Comparison of ENCODE assay signal across 10 cellular contexts in genomic region chrX:94831364-94831763, GRCh38.
A peak's percentile ranks its signal among the peaks of the same experiment; 100 is the strongest.
DNase-seq lines count a peak whose midpoint lies in the region; ATAC-seq and TF ChIP-seq lines count a peak whose summit lies in the region.
"Had no signal": no experiment of that assay in that cellular context is flagged by ENCODE, and none has a peak within 500 bp of the region (broad histone marks: within the 10 kb centered on the region; RNA-seq: fewer than 3 reads in every experiment).

No MANE protein-coding gene starts in this region.

- H3K4me3 ChIP-seq in neural progenitor cell = no peak overlapping the region
- H3K4me3 ChIP-seq in CD8-positive, alpha-beta T cell (ENCODE audit: low read depth, low read length) = no peak overlapping the region

- no peaks in the 10 kb centered on the region for H3K36me3 ChIP-seq in neural progenitor cell
- H3K36me3 ChIP-seq in CD8-positive, alpha-beta T cell (ENCODE audit: insufficient read depth, low read length) = no peaks in the 10 kb centered on the region
- H3K36me3 ChIP-seq: brain microvascular endothelial cell had no signal

- no peaks in the 10 kb centered on the region for H3K27me3 ChIP-seq in neural progenitor cell
- no peaks in the 10 kb centered on the region for H3K27me3 ChIP-seq in CD8-positive, alpha-beta T cell (ENCODE audit: insufficient read depth, low read length)
- H3K27me3 ChIP-seq: brain microvascular endothelial cell had no signal

- no peaks in the 10 kb centered on the region for H3K9me3 ChIP-seq in neural progenitor cell (ENCODE audit: low read depth)
- no peaks in the 10 kb centered on the region for H3K9me3 ChIP-seq in CD8-positive, alpha-beta T cell (ENCODE audit: low read length)

- POLR2A ChIA-PET in CD8-positive, alpha-beta T cell (lab: Charles Lee) = no interaction called here

- CTCF ChIA-PET in CD8-positive, alpha-beta T cell (lab: Charles Lee) = no interaction called here

- no peak overlapping the region for H3K27ac ChIP-seq in neural progenitor cell
- H3K27ac ChIP-seq in CD8-positive, alpha-beta T cell (ENCODE audit: low read depth, low read length) = no peak overlapping the region
- H3K27ac ChIP-seq: brain microvascular endothelial cell had no signal

- H3F3A ChIP-seq in neural progenitor cell (ENCODE audit: low read depth) = no peaks in the 10 kb centered on the region

- H3K36me3 Mint-ChIP-seq in brain = no peaks in the 10 kb centered on the region
- no peaks in the 10 kb centered on the region for H3K36me3 Mint-ChIP-seq in neural progenitor cell
- no peaks in the 10 kb centered on the region for H3K36me3 Mint-ChIP-seq in CD8-positive, alpha-beta T cell

- no peaks in the 10 kb centered on the region for H3K9me3 Mint-ChIP-seq in brain
- H3K9me3 Mint-ChIP-seq in neural progenitor cell = no peaks in the 10 kb centered on the region
- H3K9me3 Mint-ChIP-seq in CD8-positive, alpha-beta T cell = no peaks in the 10 kb centered on the region

- no peaks in the 10 kb centered on the region for H3K27me3 Mint-ChIP-seq in brain
- no peaks in the 10 kb centered on the region for H3K27me3 Mint-ChIP-seq in neural progenitor cell (ENCODE audit: insufficient read depth, low read depth)
- no peaks in the 10 kb centered on the region for H3K27me3 Mint-ChIP-seq in CD8-positive, alpha-beta T cell (ENCODE audit: low read depth)

- no peaks in the 10 kb centered on the region for H4K20me1 ChIP-seq in neural progenitor cell (ENCODE audit: low read depth)

- no peaks in the 10 kb centered on the region for H3K79me2 ChIP-seq in neural progenitor cell (ENCODE audit: low read depth)

- H3K27ac Mint-ChIP-seq in brain (no peak overlapping the region), neural progenitor cell (no peak overlapping the region)
- no peak overlapping the region for H3K27ac Mint-ChIP-seq in CD8-positive, alpha-beta T cell

- DNase-seq in NCI-H1436 (lab: John Stamatoyannopoulos, UW) (peak; percentile 9), NCI-H1436 treated with DMSO at 0.1 percent for 48 hours (lab: John Stamatoyannopoulos, UW) (no peak), M059J (ENCODE audit: low read depth) (peak; percentile 1), neural progenitor cell (ENCODE audit: low spot score) (peak; percentile 8), SKM-1 (lab: John Stamatoyannopoulos, UW; ENCODE audit: unreplicated experiment) (no peak)
- no peak for DNase-seq in CD8-positive, alpha-beta T cell
- DNase-seq: brain microvascular endothelial cell; stimulated activated CD4-positive, alpha-beta T cell treated with anti-CD3 and anti-CD28 coated beads, Interleukin-4, amount 100 ng/mL, for 24 hours had no signal

- H3K4me1 Mint-ChIP-seq in brain (no peaks in the 10 kb centered on the region), neural progenitor cell (no peaks in the 10 kb centered on the region)
- no peaks in the 10 kb centered on the region for H3K4me1 Mint-ChIP-seq in CD8-positive, alpha-beta T cell (ENCODE audit: low read depth)

- no peaks in the 10 kb centered on the region for H3K4me1 ChIP-seq in neural progenitor cell
- H3K4me1 ChIP-seq in CD8-positive, alpha-beta T cell (ENCODE audit: insufficient read depth, low read length) = no peaks in the 10 kb centered on the region

- no peak overlapping the region for H3K4me2 ChIP-seq in neural progenitor cell

- H3K4me3 Mint-ChIP-seq in brain (no peak overlapping the region), neural progenitor cell (no peak overlapping the region)
- no peak overlapping the region for H3K4me3 Mint-ChIP-seq in CD8-positive, alpha-beta T cell

- TF ChIP-seq CTCF in brain (conservative IDR thresholded peaks at IDR 0.05) = peak; percentile 74 to 79
- TF ChIP-seq CTCF in neural progenitor cell (IDR thresholded peaks at IDR 0.05) = peak; percentile 72
- no peak for TF ChIP-seq CTCF in CD8-positive, alpha-beta T cell (IDR thresholded peaks at IDR 0.05)

- no peak overlapping the region for H2AFZ ChIP-seq in neural progenitor cell (replicated peaks)

- ATAC-seq in CD8-positive, alpha-beta T cell = no peak
- ATAC-seq in GM21619 (IDR thresholded peaks at IDR 0.05; ENCODE audit: unreplicated experiment) = no peak

- intact Hi-C loops in CD8-positive, alpha-beta T cell (cut with DNase I, micrococcal nuclease) = no loop called here

- H3K9ac ChIP-seq in neural progenitor cell = no peak overlapping the region

Comparison
In these comparisons a context has a peak if more than half of its experiments do, and no peak if none do; other contexts are left out.
1. DNase-seq: peak in NCI-H1436 (single experiment), M059J (single experiment) and neural progenitor cell (single experiment); none in NCI-H1436 treated with DMSO at 0.1 percent for 48 hours (single experiment), CD8-positive, alpha-beta T cell (0 of 7) and SKM-1 (single experiment).